1 cellular context compared by ENCODE assay signal in the genomic region with DNA sequence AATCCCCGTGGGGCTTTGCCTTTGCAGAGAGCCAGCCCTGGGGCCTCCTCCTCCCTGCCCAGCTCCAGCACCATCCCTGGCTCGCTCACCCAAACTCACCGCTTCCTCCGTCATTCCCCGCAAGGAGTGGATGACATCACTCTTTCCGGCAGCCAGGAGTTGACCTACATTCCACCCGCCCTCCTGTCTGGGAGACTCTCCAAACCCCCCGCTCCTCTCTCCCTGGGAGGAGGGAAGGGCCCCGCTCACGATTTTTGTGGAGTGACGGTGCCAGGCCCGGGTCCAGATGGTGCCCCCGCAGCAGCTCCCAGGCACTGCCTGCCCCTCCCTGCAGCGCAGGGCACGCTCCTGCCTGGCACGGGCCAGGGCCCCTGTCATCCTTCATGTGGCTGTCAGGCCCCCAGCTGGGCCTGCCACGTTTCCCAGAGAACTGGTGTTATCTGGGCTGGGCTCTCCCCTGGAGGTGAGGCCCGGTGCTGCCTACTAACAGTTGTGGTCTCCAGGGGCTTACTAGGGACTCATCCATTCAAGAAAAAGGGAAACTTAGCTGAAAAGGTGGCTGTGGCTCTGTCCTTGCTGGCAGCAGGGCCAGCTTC.
TF ChIP-seq lines count a peak whose summit lies in the region.

No MANE protein-coding gene starts in this region.

TF ChIP-seq in HCT116, 20 proteins besides CTCF, POLR2A, EP300 and RAD21 (continued from another document):
- TF ChIP-seq, protein P1, sequence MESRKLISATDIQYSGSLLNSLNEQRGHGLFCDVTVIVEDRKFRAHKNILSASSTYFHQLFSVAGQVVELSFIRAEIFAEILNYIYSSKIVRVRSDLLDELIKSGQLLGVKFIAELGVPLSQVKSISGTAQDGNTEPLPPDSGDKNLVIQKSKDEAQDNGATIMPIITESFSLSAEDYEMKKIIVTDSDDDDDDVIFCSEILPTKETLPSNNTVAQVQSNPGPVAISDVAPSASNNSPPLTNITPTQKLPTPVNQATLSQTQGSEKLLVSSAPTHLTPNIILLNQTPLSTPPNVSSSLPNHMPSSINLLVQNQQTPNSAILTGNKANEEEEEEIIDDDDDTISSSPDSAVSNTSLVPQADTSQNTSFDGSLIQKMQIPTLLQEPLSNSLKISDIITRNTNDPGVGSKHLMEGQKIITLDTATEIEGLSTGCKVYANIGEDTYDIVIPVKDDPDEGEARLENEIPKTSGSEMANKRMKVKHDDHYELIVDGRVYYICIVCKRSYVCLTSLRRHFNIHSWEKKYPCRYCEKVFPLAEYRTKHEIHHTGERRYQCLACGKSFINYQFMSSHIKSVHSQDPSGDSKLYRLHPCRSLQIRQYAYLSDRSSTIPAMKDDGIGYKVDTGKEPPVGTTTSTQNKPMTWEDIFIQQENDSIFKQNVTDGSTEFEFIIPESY (IDR thresholded peaks at IDR 0.05; ENCODE audit: extremely low read depth, insufficient replicate concordance, low read length) = no peak
- TF ChIP-seq FOSL1 (IDR thresholded peaks at IDR 0.05; ENCODE audit: low read depth) = peak; percentile 26; the same call in 1 of the 2 replicates
- peak; percentile 36 for TF ChIP-seq TCF7L2 (IDR thresholded peaks at IDR 0.05; ENCODE audit: borderline replicate concordance, extremely low read depth, insufficient read depth, insufficient read length)
- TF ChIP-seq, protein P2, sequence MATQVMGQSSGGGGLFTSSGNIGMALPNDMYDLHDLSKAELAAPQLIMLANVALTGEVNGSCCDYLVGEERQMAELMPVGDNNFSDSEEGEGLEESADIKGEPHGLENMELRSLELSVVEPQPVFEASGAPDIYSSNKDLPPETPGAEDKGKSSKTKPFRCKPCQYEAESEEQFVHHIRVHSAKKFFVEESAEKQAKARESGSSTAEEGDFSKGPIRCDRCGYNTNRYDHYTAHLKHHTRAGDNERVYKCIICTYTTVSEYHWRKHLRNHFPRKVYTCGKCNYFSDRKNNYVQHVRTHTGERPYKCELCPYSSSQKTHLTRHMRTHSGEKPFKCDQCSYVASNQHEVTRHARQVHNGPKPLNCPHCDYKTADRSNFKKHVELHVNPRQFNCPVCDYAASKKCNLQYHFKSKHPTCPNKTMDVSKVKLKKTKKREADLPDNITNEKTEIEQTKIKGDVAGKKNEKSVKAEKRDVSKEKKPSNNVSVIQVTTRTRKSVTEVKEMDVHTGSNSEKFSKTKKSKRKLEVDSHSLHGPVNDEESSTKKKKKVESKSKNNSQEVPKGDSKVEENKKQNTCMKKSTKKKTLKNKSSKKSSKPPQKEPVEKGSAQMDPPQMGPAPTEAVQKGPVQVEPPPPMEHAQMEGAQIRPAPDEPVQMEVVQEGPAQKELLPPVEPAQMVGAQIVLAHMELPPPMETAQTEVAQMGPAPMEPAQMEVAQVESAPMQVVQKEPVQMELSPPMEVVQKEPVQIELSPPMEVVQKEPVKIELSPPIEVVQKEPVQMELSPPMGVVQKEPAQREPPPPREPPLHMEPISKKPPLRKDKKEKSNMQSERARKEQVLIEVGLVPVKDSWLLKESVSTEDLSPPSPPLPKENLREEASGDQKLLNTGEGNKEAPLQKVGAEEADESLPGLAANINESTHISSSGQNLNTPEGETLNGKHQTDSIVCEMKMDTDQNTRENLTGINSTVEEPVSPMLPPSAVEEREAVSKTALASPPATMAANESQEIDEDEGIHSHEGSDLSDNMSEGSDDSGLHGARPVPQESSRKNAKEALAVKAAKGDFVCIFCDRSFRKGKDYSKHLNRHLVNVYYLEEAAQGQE (IDR thresholded peaks at IDR 0.05; ENCODE audit: low read depth) = no peak
- no peak for TF ChIP-seq CBX3 (IDR thresholded peaks at IDR 0.05; ENCODE audit: low read depth)
